In the genomic region with DNA sequence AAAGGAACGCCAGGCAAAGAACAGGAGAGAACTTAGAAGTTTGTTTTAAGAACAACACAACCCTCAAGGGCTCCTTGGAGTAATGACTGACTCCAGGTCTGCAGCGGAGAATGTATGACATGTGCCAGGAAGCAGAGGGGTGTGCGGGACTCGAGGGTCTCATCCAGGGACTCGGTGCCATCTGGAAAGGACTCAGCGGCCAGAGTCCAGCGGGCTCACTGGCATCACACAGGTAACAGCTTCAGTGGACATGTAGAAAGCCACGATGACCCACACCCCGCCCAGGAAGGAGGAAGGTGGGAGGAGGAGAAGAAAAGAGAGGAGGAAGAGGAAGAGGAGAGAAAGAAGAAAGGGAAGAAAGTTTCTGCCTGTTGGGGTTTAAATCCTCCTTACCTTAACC, we compare ENCODE assay signal across 25 cellular contexts. TPM values are rescaled to one million over a fixed set of nuclear protein-coding genes. Genes with fewer than 3 reads are reported as not detected.
DNase-seq lines count a peak whose midpoint lies in the region; ATAC-seq, FAIRE-seq and TF ChIP-seq lines count a peak whose summit lies in the region.
"Had no signal": no experiment of that assay in that cellular context is flagged by ENCODE, and none has a peak within 500 bp of the region (broad histone marks: within the 10 kb centered on the region; RNA-seq: fewer than 3 reads in every experiment).

No MANE protein-coding gene starts in this region.

- H2BK12ac ChIP-seq in H1 (ENCODE audit: low read depth, low read length): no peak overlapping the region

- no peak overlapping the region for H3K27ac ChIP-seq in H1 (ENCODE audit: low read depth, low read length)
- no peak overlapping the region for H3K27ac ChIP-seq in vagina
- H3K27ac ChIP-seq: 22Rv1, PC-9 had no signal

- no peak overlapping the region for H2AFZ ChIP-seq in H1 (ENCODE audit: low read length)
- H2AFZ ChIP-seq: PC-9 had no signal

- POLR2A ChIA-PET in H1 (lab: Charles Lee; ENCODE audit: partially characterized antibody): no interaction called here

- no peak overlapping the region for H3K4me2 ChIP-seq in H1 (ENCODE audit: insufficient read depth in 1 of 2, low read depth in 2 of 2, low read length in 2 of 2)
- H3K4me2 ChIP-seq: PC-9 had no signal

- H2BK120ac ChIP-seq in H1 (replicated peaks; ENCODE audit: low read depth, low read length): no peak overlapping the region

- no peak for FAIRE-seq in H1 (lab: Jason Lieb, UNC)
- FAIRE-seq: G401.6 had no signal

- no peaks in the 10 kb centered on the region for H3K9me3 Mint-ChIP-seq in activated CD4-positive, alpha-beta T cell treated with anti-CD3 and anti-CD28 coated beads, Interleukin-2, amount 10 ng/mL, durations not matched to agents 24 days and 14 days
- H3K9me3 Mint-ChIP-seq: CD4-positive, CD25-positive, alpha-beta regulatory T cell had no signal

- no peak overlapping the region for H3K4me3 ChIP-seq in H1 (ENCODE audit: extremely low read depth in 1 of 4, insufficient read depth in 2 of 4, low read depth in 3 of 4, low read length in 4 of 4)
- no peak overlapping the region for H3K4me3 ChIP-seq in vagina
- H3K4me3 ChIP-seq: MG63, PC-9 had no signal

- no peaks in the 10 kb centered on the region for H3K23me2 ChIP-seq in H1 (ENCODE audit: low read depth, low read length)

- DNase-seq in activated CD4-positive, alpha-beta T cell treated with anti-CD3 and anti-CD28 coated beads, Interleukin-2, amount 10 ng/mL, durations not matched to agents 24 days and 14 days: no peak
- DNase-seq in activated CD4-positive, alpha-beta T cell treated with anti-CD3 and anti-CD28 coated beads for 1 hour: no peak
- peak; percentile 67 for DNase-seq in Right ventricle myocardium inferior (ENCODE audit: missing footprints)
- no peak for DNase-seq in left ventricle myocardium superior
- no peak for DNase-seq in H1 (ENCODE audit: low read depth in 1 of 2, low spot score in 2 of 2)
- no peak for DNase-seq in NCI-H1092 treated with DMSO at 0.1 percent for 48 hours (lab: John Stamatoyannopoulos, UW)
- DNase-seq in vagina (ENCODE audit: extremely low spot score in 2 of 2): no peak
- no peak for DNase-seq in NK-92 (lab: John Stamatoyannopoulos, UW; ENCODE audit: unreplicated experiment)
- DNase-seq: ACHN; Caco-2; CD4-positive, CD25-positive, alpha-beta regulatory T cell; H7; MG63; NCI-H2029; NCI-H446 treated with DMSO at 0.1 percent for 48 hours; NCI-H526; NCI-H82; PC-9; RPMI8226; SHP77 had no signal

- intact Hi-C loops in activated CD4-positive, alpha-beta T cell treated with anti-CD3 and anti-CD28 coated beads, Interleukin-2, amount 10 ng/mL, durations not matched to agents 24 days and 14 days (cut with micrococcal nuclease): no loop called here
- intact Hi-C loops in Right ventricle myocardium inferior (cut with DNase I) (loop anchor here (10.0 kb wide), 1 partner anchor 107 kb away; no protein-coding TSS in a partner anchor), left ventricle myocardium superior (cut with micrococcal nuclease) (no loop called here), vagina (cut with DNase I) (no loop called here)

- no peak overlapping the region for H3K18ac ChIP-seq in H1 (ENCODE audit: extremely low read depth, low read length)

- no peak overlapping the region for H2BK5ac ChIP-seq in H1 (ENCODE audit: low read depth, low read length)

- TF ChIP-seq EP300 in H1 (IDR thresholded peaks at IDR 0.05; ENCODE audit: borderline replicate concordance in 1 of 2, low read depth in 2 of 2, low read length in 2 of 2): no peak

- H3K36me3 ChIP-seq in H1 (ENCODE audit: control insufficient read depth in 2 of 4, insufficient read depth in 4 of 4, low read length in 3 of 4): no peaks in the 10 kb centered on the region
- no peaks in the 10 kb centered on the region for H3K36me3 ChIP-seq in vagina
- H3K36me3 ChIP-seq: MG63 had no signal

- CTCF ChIA-PET in H1 (lab: Charles Lee; ENCODE audit: partially characterized antibody): interaction anchor here (1.2 to 2.1 kb wide), 3 partner anchors 8 to 112 kb away, joined by 3 to 11 read pairs (median 4); no protein-coding TSS in a partner anchor

- WGBS in H1 (ENCODE audit: extremely low coverage in 1 of 2, insufficient coverage in 1 of 2, insufficient read length in 1 of 2, insufficient replicate concordance in 2 of 2, low coverage in 1 of 2, low lambda C conversion rate in 2 of 2, missing lambda C conversion rate in 1 of 2), 2 experiments: 87% methylated on average over 8 of the region's 9 CpGs; no CpG with 5 or more reads in 1 of the 2 experiments

- H2BK15ac ChIP-seq in H1 (ENCODE audit: low read length): no peak overlapping the region

- no peak overlapping the region for H3K4me3 Mint-ChIP-seq in activated CD4-positive, alpha-beta T cell treated with anti-CD3 and anti-CD28 coated beads, Interleukin-2, amount 10 ng/mL, durations not matched to agents 24 days and 14 days
- H3K4me3 Mint-ChIP-seq: CD4-positive, CD25-positive, alpha-beta regulatory T cell had no signal

- H3K27me3 Mint-ChIP-seq in activated CD4-positive, alpha-beta T cell treated with anti-CD3 and anti-CD28 coated beads, Interleukin-2, amount 10 ng/mL, durations not matched to agents 24 days and 14 days: no peaks in the 10 kb centered on the region
- H3K27me3 Mint-ChIP-seq: CD4-positive, CD25-positive, alpha-beta regulatory T cell had no signal

- no peak overlapping the region for H2AK5ac ChIP-seq in H1 (ENCODE audit: low read depth, low read length)

- no peak overlapping the region for H4K5ac ChIP-seq in H1 (ENCODE audit: insufficient read length, low read depth, low read length)

- 0 out of 7 replicates have a peak, but pooled peaks cover 0 to 2% (median 0%) of the 10 kb centered on the region in 4 experiments for H3K27me3 ChIP-seq in H1 (replicated peaks in 1 of 4; ENCODE audit: control insufficient read depth in 3 of 4, extremely low read depth in 1 of 4, insufficient read depth in 3 of 4, low read length in 3 of 4)
- H3K27me3 ChIP-seq in vagina: no peaks in the 10 kb centered on the region
- H3K27me3 ChIP-seq: MG63 had no signal

- ATAC-seq in Right ventricle myocardium inferior (no peak), left ventricle myocardium superior (no peak)

- H3K9me3 ChIP-seq in H1 (ENCODE audit: insufficient read depth in 2 of 2, low read depth in 1 of 2, low read length in 1 of 2) (no peaks in the 10 kb centered on the region), vagina (no peaks in the 10 kb centered on the region)
- H3K9me3 ChIP-seq: Caco-2, MG63 had no signal

- no peak overlapping the region for H3K23ac ChIP-seq in H1 (ENCODE audit: insufficient read length)

- no peak overlapping the region for H2BK20ac ChIP-seq in H1 (ENCODE audit: low read length)

- TF ChIP-seq CTCF in H1 (IDR thresholded peaks at IDR 0.05; ENCODE audit: control extremely low read depth in 1 of 3, insufficient read depth in 1 of 3, low read depth in 1 of 3, low read length in 3 of 3) (no peak), vagina (IDR thresholded peaks at IDR 0.05) (no peak)

- peaks cover 4% of the 10 kb centered on the region for H3K36me3 Mint-ChIP-seq in activated CD4-positive, alpha-beta T cell treated with anti-CD3 and anti-CD28 coated beads, Interleukin-2, amount 10 ng/mL, durations not matched to agents 24 days and 14 days (ENCODE audit: low read depth)
- H3K36me3 Mint-ChIP-seq: CD4-positive, CD25-positive, alpha-beta regulatory T cell had no signal

- H3K9ac ChIP-seq in H1 (replicated peaks in 1 of 4; ENCODE audit: extremely low read depth in 1 of 4, low read depth in 3 of 4, low read length in 3 of 4): no peak overlapping the region

- H4K20me1 ChIP-seq in H1 (replicated peaks in 1 of 2; ENCODE audit: control insufficient read depth in 1 of 2, insufficient read depth in 2 of 2, low read length in 2 of 2): no peaks in the 10 kb centered on the region

- H4K8ac ChIP-seq in H1 (ENCODE audit: extremely low read depth, insufficient read depth, low read length): 0 out of 2 replicates have a peak overlapping the region, but pooled peaks have one; percentile 20

- no peak for TF ChIP-seq RAD21 in H1 (IDR thresholded peaks at IDR 0.05 in 1 of 2, conservative IDR thresholded peaks at IDR 0.05 in 1 of 2; ENCODE audit: low read depth in 2 of 2, low read length in 2 of 2)

- no peaks in the 10 kb centered on the region for H3K79me1 ChIP-seq in H1 (ENCODE audit: low read depth, low read length)

- TF ChIP-seq POLR2A in H1 (IDR thresholded peaks at IDR 0.05; ENCODE audit: control extremely low read depth in 1 of 2, low read depth in 2 of 2, low read length in 2 of 2) (no peak), vagina (IDR thresholded peaks at IDR 0.05) (no peak)

- H3K14ac ChIP-seq in H1 (ENCODE audit: insufficient read length): no peak overlapping the region

- H3K4ac ChIP-seq in H1 (replicated peaks; ENCODE audit: insufficient read length, low read depth, low read length): no peak overlapping the region

- no peak overlapping the region for H3K56ac ChIP-seq in H1 (replicated peaks; ENCODE audit: insufficient read length, low read depth, low read length)

- H3K4me1 Mint-ChIP-seq in activated CD4-positive, alpha-beta T cell treated with anti-CD3 and anti-CD28 coated beads, Interleukin-2, amount 10 ng/mL, durations not matched to agents 24 days and 14 days: peaks cover 4% of the 10 kb centered on the region

- no peaks in the 10 kb centered on the region for H3K79me2 ChIP-seq in H1 (ENCODE audit: control insufficient read depth in 1 of 2, insufficient read depth in 2 of 2, low read length in 2 of 2)

- peak overlapping the region; percentile 26 for H3K27ac Mint-ChIP-seq in activated CD4-positive, alpha-beta T cell treated with anti-CD3 and anti-CD28 coated beads, Interleukin-2, amount 10 ng/mL, durations not matched to agents 24 days and 14 days
- H3K27ac Mint-ChIP-seq: CD4-positive, CD25-positive, alpha-beta regulatory T cell had no signal

- H4K91ac ChIP-seq in H1 (replicated peaks; ENCODE audit: insufficient read length, low read length): no peak overlapping the region

- H3K4me1 ChIP-seq in H1 (replicated peaks in 1 of 4; ENCODE audit: control insufficient read depth in 3 of 4, insufficient read depth in 4 of 4, low read length in 3 of 4): no peaks in the 10 kb centered on the region
- peaks cover 7% of the 10 kb centered on the region for H3K4me1 ChIP-seq in vagina
- H3K4me1 ChIP-seq: Caco-2 had no signal

RNA-seq across cellular contexts. Expression of a gene that starts 21.4 kb away (rescaled TPM):
- not detected in 2 replicates for total RNA-seq in activated CD4-positive, alpha-beta T cell treated with anti-CD3 and anti-CD28 coated beads, Interleukin-2, amount 10 ng/mL, durations not matched to agents 24 days and 14 days
- not detected for total RNA-seq in Right ventricle myocardium inferior
- total RNA-seq in left ventricle myocardium superior: not detected
- not detected in 2 replicates for total RNA-seq in H1 (2021; fragmentation: NEBNext Ultra II Directional; extraction: Animal tissue kit (Norgen Biotek cat#: 25700))
- not detected in 2 replicates for polyA plus RNA-seq in H1 (2011; rRNA removed)
- not detected for polyA plus RNA-seq in H1 (2011; cell fraction: cytosol; rRNA removed)
- not detected for polyA plus RNA-seq in H1 (2011; cell fraction: nucleus; rRNA removed)
- not detected in 4 replicates for polyA plus RNA-seq in H1 (2012, experiment 1 of 2)
- not detected for polyA plus RNA-seq in H1 (2012, experiment 2 of 2)
- not detected for polyA plus RNA-seq in H1 (2013, experiment 1 of 2)
- not detected for polyA plus RNA-seq in H1 (2013, experiment 2 of 2)
- not detected in 2 replicates for polyA minus RNA-seq in H1 (2011; rRNA and poly(A)+ RNA removed)
- polyA minus RNA-seq in H1 (2011; cell fraction: cytosol; rRNA and poly(A)+ RNA removed): not detected
- not detected for polyA minus RNA-seq in H1 (2011; cell fraction: nucleus; rRNA and poly(A)+ RNA removed)
- total RNA-seq in vagina: not detected
- total RNA-seq: Caco-2, H7, HT-29, LHCN-M2, PC-9 had no signal
- polyA plus RNA-seq: BJ; CD4-positive, CD25-positive, alpha-beta regulatory T cell had no signal

RNA-seq across cellular contexts. Expression of a gene that starts 39.6 kb away (rescaled TPM):
- 42.5 and 44.3 TPM in 2 replicates for total RNA-seq in activated CD4-positive, alpha-beta T cell treated with anti-CD3 and anti-CD28 coated beads, Interleukin-2, amount 10 ng/mL, durations not matched to agents 24 days and 14 days
- total RNA-seq in Right ventricle myocardium inferior: 3.4 TPM
- 3.3 TPM for total RNA-seq in left ventricle myocardium superior
- 18.7 and 19.4 TPM in 2 replicates for total RNA-seq in H1 (2021; fragmentation: NEBNext Ultra II Directional; extraction: Animal tissue kit (Norgen Biotek cat#: 25700))
- 13.1 and 18.7 TPM in 2 replicates for polyA plus RNA-seq in H1 (2011; rRNA removed)
- polyA plus RNA-seq in H1 (2011; cell fraction: cytosol; rRNA removed): 12.7 TPM
- 25.4 TPM for polyA plus RNA-seq in H1 (2011; cell fraction: nucleus; rRNA removed)
- polyA plus RNA-seq in H1 (2012, experiment 1 of 2): 10.6 to 13.7 TPM (median 13.1 TPM) in 4 replicates
- polyA plus RNA-seq in H1 (2012, experiment 2 of 2): 14.1 TPM
- polyA plus RNA-seq in H1 (2013, experiment 1 of 2): 11.8 TPM
- 12.4 TPM for polyA plus RNA-seq in H1 (2013, experiment 2 of 2)
- 10.3 and 10.9 TPM in 2 replicates for polyA minus RNA-seq in H1 (2011; rRNA and poly(A)+ RNA removed)
- polyA minus RNA-seq in H1 (2011; cell fraction: cytosol; rRNA and poly(A)+ RNA removed): 9.8 TPM
- polyA minus RNA-seq in H1 (2011; cell fraction: nucleus; rRNA and poly(A)+ RNA removed): 11.4 TPM
- 8.6 TPM for total RNA-seq in vagina
